Comparison of ENCODE assay signal across 1 cellular context in genomic region chr2:101001713-101002561, GRCh38.
TF ChIP-seq lines count a peak whose summit lies in the region.

Gene RPL31 (plus strand): TSS chr2:101002289. CDS start chr2:101002702, 413 bp downstream.

TF ChIP-seq in HepG2, 621 proteins besides CTCF, POLR2A, EP300 and RAD21 (continued from another document and continues in another):
- TF ChIP-seq, protein P1, sequence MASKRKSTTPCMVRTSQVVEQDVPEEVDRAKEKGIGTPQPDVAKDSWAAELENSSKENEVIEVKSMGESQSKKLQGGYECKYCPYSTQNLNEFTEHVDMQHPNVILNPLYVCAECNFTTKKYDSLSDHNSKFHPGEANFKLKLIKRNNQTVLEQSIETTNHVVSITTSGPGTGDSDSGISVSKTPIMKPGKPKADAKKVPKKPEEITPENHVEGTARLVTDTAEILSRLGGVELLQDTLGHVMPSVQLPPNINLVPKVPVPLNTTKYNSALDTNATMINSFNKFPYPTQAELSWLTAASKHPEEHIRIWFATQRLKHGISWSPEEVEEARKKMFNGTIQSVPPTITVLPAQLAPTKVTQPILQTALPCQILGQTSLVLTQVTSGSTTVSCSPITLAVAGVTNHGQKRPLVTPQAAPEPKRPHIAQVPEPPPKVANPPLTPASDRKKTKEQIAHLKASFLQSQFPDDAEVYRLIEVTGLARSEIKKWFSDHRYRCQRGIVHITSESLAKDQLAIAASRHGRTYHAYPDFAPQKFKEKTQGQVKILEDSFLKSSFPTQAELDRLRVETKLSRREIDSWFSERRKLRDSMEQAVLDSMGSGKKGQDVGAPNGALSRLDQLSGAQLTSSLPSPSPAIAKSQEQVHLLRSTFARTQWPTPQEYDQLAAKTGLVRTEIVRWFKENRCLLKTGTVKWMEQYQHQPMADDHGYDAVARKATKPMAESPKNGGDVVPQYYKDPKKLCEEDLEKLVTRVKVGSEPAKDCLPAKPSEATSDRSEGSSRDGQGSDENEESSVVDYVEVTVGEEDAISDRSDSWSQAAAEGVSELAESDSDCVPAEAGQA (IDR thresholded peaks at IDR 0.05; ENCODE audit: low read depth) = peak; percentile 93
- TF ChIP-seq, protein P1 (CRISPR knock-in tag; IDR thresholded peaks at IDR 0.05; ENCODE audit: borderline replicate concordance) = peak; percentile 73; the same call in 1 of the 2 replicates
- TF ChIP-seq ZNF143 (CRISPR knock-in tag; IDR thresholded peaks at IDR 0.05) = peak; percentile 96
- peak; percentile 93 for TF ChIP-seq PITX1 (CRISPR knock-in tag; IDR thresholded peaks at IDR 0.05)
- TF ChIP-seq ZNF430 (CRISPR knock-in tag; IDR thresholded peaks at IDR 0.05) = peak; percentile 96
- no peak for TF ChIP-seq ATRX (CRISPR knock-in tag; IDR thresholded peaks at IDR 0.05; ENCODE audit: borderline replicate concordance)
- TF ChIP-seq WIZ (CRISPR knock-in tag; IDR thresholded peaks at IDR 0.05) = peak; percentile 91
- peak; percentile 29 for TF ChIP-seq TBL1XR1 (IDR thresholded peaks at IDR 0.05; ENCODE audit: borderline replicate concordance, low read length, partially characterized antibody)
- peak; percentile 77; the same call in 1 of the 2 replicates for TF ChIP-seq MTF2 (CRISPR knock-in tag; IDR thresholded peaks at IDR 0.05; ENCODE audit: borderline replicate concordance)
- peak; percentile 95 for TF ChIP-seq ZSCAN25 (CRISPR knock-in tag; IDR thresholded peaks at IDR 0.05)
- peak; percentile 87 for TF ChIP-seq CREB1 (IDR thresholded peaks at IDR 0.05)
- peak; percentile 96 for TF ChIP-seq CREB1 (CRISPR knock-in tag; IDR thresholded peaks at IDR 0.05)
- TF ChIP-seq ZFP36L1 (CRISPR knock-in tag; IDR thresholded peaks at IDR 0.05) = peak; percentile 99
- TF ChIP-seq, protein P2, sequence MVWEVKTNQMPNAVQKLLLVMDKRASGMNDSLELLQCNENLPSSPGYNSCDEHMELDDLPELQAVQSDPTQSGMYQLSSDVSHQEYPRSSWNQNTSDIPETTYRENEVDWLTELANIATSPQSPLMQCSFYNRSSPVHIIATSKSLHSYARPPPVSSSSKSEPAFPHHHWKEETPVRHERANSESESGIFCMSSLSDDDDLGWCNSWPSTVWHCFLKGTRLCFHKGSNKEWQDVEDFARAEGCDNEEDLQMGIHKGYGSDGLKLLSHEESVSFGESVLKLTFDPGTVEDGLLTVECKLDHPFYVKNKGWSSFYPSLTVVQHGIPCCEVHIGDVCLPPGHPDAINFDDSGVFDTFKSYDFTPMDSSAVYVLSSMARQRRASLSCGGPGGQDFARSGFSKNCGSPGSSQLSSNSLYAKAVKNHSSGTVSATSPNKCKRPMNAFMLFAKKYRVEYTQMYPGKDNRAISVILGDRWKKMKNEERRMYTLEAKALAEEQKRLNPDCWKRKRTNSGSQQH (CRISPR knock-in tag; IDR thresholded peaks at IDR 0.05; ENCODE audit: low read depth) = peak; percentile 98
- peak; percentile 83 for TF ChIP-seq ARNTL (CRISPR knock-in tag; IDR thresholded peaks at IDR 0.05)
- peak; percentile 95 for TF ChIP-seq CEBPG (CRISPR knock-in tag; IDR thresholded peaks at IDR 0.05)
- TF ChIP-seq KAT2B (IDR thresholded peaks at IDR 0.05; ENCODE audit: borderline replicate concordance, low read depth, low read length) = no peak
- peak; percentile 83 for TF ChIP-seq AKAP8 (CRISPR knock-in tag; IDR thresholded peaks at IDR 0.05)
- TF ChIP-seq SP4 (CRISPR knock-in tag; IDR thresholded peaks at IDR 0.05) = peak; percentile 97
- TF ChIP-seq ZNF224 (CRISPR knock-in tag; IDR thresholded peaks at IDR 0.05) = peak; percentile 98
- no peak for TF ChIP-seq NR2F6 (IDR thresholded peaks at IDR 0.05)
- TF ChIP-seq NR2F6 (CRISPR knock-in tag; IDR thresholded peaks at IDR 0.05) = peak; percentile 61
- peak; percentile 94 for TF ChIP-seq DNMT3B (CRISPR knock-in tag; conservative IDR thresholded peaks at IDR 0.05)
- TF ChIP-seq ZNF773 (CRISPR knock-in tag; IDR thresholded peaks at IDR 0.05; ENCODE audit: borderline replicate concordance) = peak; percentile 80; the same call in 1 of the 2 replicates
- no peak for TF ChIP-seq ZNF672 (CRISPR knock-in tag; IDR thresholded peaks at IDR 0.05)
- peak; percentile 75 for TF ChIP-seq PAXIP1 (CRISPR knock-in tag; conservative IDR thresholded peaks at IDR 0.05)
- TF ChIP-seq ZNF737 (CRISPR knock-in tag; IDR thresholded peaks at IDR 0.05; ENCODE audit: borderline replicate concordance) = peak; percentile 73; the same call in 1 of the 2 replicates
- TF ChIP-seq SMYD3 (CRISPR knock-in tag; IDR thresholded peaks at IDR 0.05) = peak; percentile 99
- no peak for TF ChIP-seq HNF1A (IDR thresholded peaks at IDR 0.05; ENCODE audit: low read depth)
- TF ChIP-seq HNF1A (CRISPR knock-in tag; IDR thresholded peaks at IDR 0.05; ENCODE audit: borderline replicate concordance) = peak; percentile 86
- TF ChIP-seq, protein P3, sequence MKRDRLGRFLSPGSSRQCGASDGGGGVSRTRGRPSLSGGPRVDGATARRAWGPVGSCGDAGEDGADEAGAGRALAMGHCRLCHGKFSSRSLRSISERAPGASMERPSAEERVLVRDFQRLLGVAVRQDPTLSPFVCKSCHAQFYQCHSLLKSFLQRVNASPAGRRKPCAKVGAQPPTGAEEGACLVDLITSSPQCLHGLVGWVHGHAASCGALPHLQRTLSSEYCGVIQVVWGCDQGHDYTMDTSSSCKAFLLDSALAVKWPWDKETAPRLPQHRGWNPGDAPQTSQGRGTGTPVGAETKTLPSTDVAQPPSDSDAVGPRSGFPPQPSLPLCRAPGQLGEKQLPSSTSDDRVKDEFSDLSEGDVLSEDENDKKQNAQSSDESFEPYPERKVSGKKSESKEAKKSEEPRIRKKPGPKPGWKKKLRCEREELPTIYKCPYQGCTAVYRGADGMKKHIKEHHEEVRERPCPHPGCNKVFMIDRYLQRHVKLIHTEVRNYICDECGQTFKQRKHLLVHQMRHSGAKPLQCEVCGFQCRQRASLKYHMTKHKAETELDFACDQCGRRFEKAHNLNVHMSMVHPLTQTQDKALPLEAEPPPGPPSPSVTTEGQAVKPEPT (CRISPR knock-in tag; IDR thresholded peaks at IDR 0.05; ENCODE audit: low read depth) = peak; percentile 97
- TF ChIP-seq GATA4 (IDR thresholded peaks at IDR 0.05; ENCODE audit: borderline replicate concordance, low read depth) = peak; percentile 89
- peak; percentile 100; the same call in 1 of the 2 replicates for TF ChIP-seq ZZZ3 (CRISPR knock-in tag; IDR thresholded peaks at IDR 0.05; ENCODE audit: borderline replicate concordance)
- TF ChIP-seq HNF4A (CRISPR knock-in tag; IDR thresholded peaks at IDR 0.05) = peak; percentile 34; the same call in 1 of the 2 replicates
- TF ChIP-seq, protein P4, sequence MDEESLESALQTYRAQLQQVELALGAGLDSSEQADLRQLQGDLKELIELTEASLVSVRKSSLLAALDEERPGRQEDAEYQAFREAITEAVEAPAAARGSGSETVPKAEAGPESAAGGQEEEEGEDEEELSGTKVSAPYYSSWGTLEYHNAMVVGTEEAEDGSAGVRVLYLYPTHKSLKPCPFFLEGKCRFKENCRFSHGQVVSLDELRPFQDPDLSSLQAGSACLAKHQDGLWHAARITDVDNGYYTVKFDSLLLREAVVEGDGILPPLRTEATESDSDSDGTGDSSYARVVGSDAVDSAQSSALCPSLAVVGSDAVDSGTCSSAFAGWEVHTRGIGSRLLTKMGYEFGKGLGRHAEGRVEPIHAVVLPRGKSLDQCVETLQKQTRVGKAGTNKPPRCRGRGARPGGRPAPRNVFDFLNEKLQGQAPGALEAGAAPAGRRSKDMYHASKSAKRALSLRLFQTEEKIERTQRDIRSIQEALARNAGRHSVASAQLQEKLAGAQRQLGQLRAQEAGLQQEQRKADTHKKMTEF (CRISPR knock-in tag; IDR thresholded peaks at IDR 0.05) = peak; percentile 99
- peak; percentile 69; the same call in 1 of the 2 replicates for TF ChIP-seq ZNF121 (CRISPR knock-in tag; IDR thresholded peaks at IDR 0.05)
- TF ChIP-seq RNF2 (conservative IDR thresholded peaks at IDR 0.05; ENCODE audit: low read depth) = peak; percentile 100
- peak; percentile 98 for TF ChIP-seq MIER3 (CRISPR knock-in tag; IDR thresholded peaks at IDR 0.05; ENCODE audit: borderline replicate concordance)
- peak; percentile 61 for TF ChIP-seq PPARG (CRISPR knock-in tag; conservative IDR thresholded peaks at IDR 0.05)
- TF ChIP-seq SOX13 (IDR thresholded peaks at IDR 0.05) = peak; percentile 73
- peak; percentile 66 to 82; a peak in 3 of 4 replicates for TF ChIP-seq SOX13 (CRISPR knock-in tag; conservative IDR thresholded peaks at IDR 0.05 in 1 of 2, IDR thresholded peaks at IDR 0.05 in 1 of 2)
- 0 out of 2 replicates have a peak, but pooled peaks have one; percentile 0 for TF ChIP-seq NFE2L2 (IDR thresholded peaks at IDR 0.05; ENCODE audit: low read length)
- no peak for TF ChIP-seq MBD4 (IDR thresholded peaks at IDR 0.05; ENCODE audit: borderline replicate concordance, low read length)
- peak; percentile 95; the same call in 1 of the 2 replicates for TF ChIP-seq ZNF75D (CRISPR knock-in tag; IDR thresholded peaks at IDR 0.05; ENCODE audit: borderline replicate concordance)
- TF ChIP-seq KLF13 (CRISPR knock-in tag; IDR thresholded peaks at IDR 0.05) = peak; percentile 99
- TF ChIP-seq FOXK1 (CRISPR knock-in tag; IDR thresholded peaks at IDR 0.05; ENCODE audit: borderline replicate concordance, low read depth) = peak; percentile 97
- peak; percentile 86; the same call in 1 of the 2 replicates for TF ChIP-seq ZBTB3 (CRISPR knock-in tag; IDR thresholded peaks at IDR 0.05; ENCODE audit: borderline replicate concordance, low read depth)
- peak; percentile 93; the same call in 1 of the 2 replicates for TF ChIP-seq ZNF124 (CRISPR knock-in tag; IDR thresholded peaks at IDR 0.05)
- peak; percentile 99 for TF ChIP-seq ZFYVE20 (CRISPR knock-in tag; IDR thresholded peaks at IDR 0.05; ENCODE audit: borderline replicate concordance, low read depth)
- TF ChIP-seq AGO2 (optimal IDR thresholded peaks at IDR 0.05; ENCODE audit: low read depth, low read length) = peak; percentile 97
- TF ChIP-seq NFE2L1 (CRISPR knock-in tag; IDR thresholded peaks at IDR 0.05; ENCODE audit: borderline replicate concordance) = peak; percentile 97
- 0 out of 2 replicates have a peak, but pooled peaks have one; percentile 35 for TF ChIP-seq EHMT2 (IDR thresholded peaks at IDR 0.05; ENCODE audit: borderline replicate concordance, low read depth, low read length)
